In the genomic region with DNA sequence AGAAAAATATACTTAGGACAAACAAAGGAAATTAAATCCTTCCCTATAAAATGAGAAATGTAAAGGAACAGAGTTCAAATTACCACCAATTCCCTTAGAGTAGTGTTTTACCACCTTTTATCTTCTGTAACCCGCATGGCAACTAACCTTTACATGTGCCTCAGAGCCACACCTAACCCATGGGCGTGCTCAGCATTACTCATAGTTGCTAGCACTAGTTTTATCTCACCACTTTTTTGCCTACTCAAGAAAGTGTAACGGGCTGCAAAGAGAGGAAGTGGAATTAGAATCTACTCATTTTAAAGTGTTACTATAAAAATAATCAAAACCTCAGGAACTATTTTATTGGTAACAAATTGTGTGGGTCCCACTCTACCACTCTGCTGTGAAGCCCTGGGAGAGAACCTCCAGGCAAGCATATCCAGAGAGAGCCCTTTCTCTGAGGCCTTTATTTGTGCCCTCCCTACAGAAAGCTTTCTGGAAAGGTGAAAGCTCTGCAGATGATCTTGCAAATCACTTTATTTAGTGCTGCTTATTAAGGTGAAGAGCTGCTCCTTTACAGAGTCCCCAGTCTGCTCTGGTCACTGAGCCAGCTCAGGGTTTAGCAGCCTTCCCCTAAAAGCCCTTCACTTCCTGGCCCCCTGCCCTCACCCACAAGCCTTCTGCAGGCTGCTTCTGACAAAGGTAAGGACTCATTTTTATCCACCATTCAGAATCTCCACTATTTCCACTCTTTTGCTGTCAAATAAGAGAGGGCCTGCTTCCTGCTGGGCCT, we compare ENCODE assay signal across 8 cellular contexts.
DNase-seq lines count a peak whose midpoint lies in the region; ATAC-seq and TF ChIP-seq lines count a peak whose summit lies in the region.

No MANE protein-coding gene starts in this region.

- intact Hi-C loops in natural killer cell (cut with micrococcal nuclease) (loop anchor here (2.0 to 10.0 kb wide), 5 partner anchors 65 to 265 kb away; a partner anchor contains a TSS), heart left ventricle (cut with DNase I) (no loop called here)

- no peaks in the 10 kb centered on the region; the same call in none of the 2 replicates for H3K9me3 ChIP-seq in Karpas-422 (ENCODE audit: low read length)
- peaks cover 0 to 4% (median 0%) of the 10 kb centered on the region in 12 donors for H3K9me3 ChIP-seq in heart left ventricle

- peak overlapping the region; percentile 56 for H3K4me2 ChIP-seq in Karpas-422 (ENCODE audit: low read depth, low read length, poor library complexity, severe bottlenecking)

- H3K4me3 Mint-ChIP-seq in activated T-cell treated with anti-CD3 and anti-CD28 coated beads, Interleukin-2, amount 50 U/mL, for 4 hours, result no peak overlapping the region
- H3K4me3 Mint-ChIP-seq in natural killer cell, result peak overlapping the region; percentile 81

- TF ChIP-seq POLR2A in heart left ventricle (IDR thresholded peaks at IDR 0.05), result no peak

- peak; percentile 94 for ATAC-seq in GM21390 (IDR thresholded peaks at IDR 0.05; ENCODE audit: unreplicated experiment)
- ATAC-seq in activated T-cell treated with anti-CD3 and anti-CD28 coated beads, Interleukin-2, amount 50 U/mL, for 4 hours, result peak; percentile 98
- ATAC-seq in natural killer cell, result peak; percentile 86 to 89 (median 86)
- ATAC-seq in heart left ventricle, result no peak

- H3K27me3 Mint-ChIP-seq in activated T-cell treated with anti-CD3 and anti-CD28 coated beads, Interleukin-2, amount 50 U/mL, for 4 hours (ENCODE audit: low read depth), result no peaks in the 10 kb centered on the region
- H3K27me3 Mint-ChIP-seq in natural killer cell (ENCODE audit: low read depth in 2 of 2), result no peaks in the 10 kb centered on the region

- H4K20me1 ChIP-seq in Karpas-422 (ENCODE audit: insufficient read depth, low read depth, low read length), result no peaks in the 10 kb centered on the region

- peak overlapping the region; percentile 60 for H3K9ac ChIP-seq in Karpas-422 (ENCODE audit: low read length)

- H3K4me3 ChIP-seq in Karpas-422 (ENCODE audit: low read length) (peak overlapping the region; percentile 42), heart left ventricle (no peak overlapping the region)

- H3K4me1 ChIP-seq in Karpas-422 (ENCODE audit: low read length) (peaks cover 33% of the 10 kb centered on the region), heart left ventricle (peaks cover 0 to 14% (median 0%) of the 10 kb centered on the region in 12 donors)

- no peaks in the 10 kb centered on the region for H3K79me2 ChIP-seq in Karpas-422 (ENCODE audit: low read length)

- DNase-seq in A172 (ENCODE audit: low spot score), result peak; percentile 53
- DNase-seq in Karpas-422, result peak; percentile 94
- peak; percentile 58 for DNase-seq in activated T-cell treated with anti-CD3 and anti-CD28 coated beads, Interleukin-2, amount 50 U/mL, for 4 hours
- DNase-seq in natural killer cell, result peak; percentile 34
- no peak for DNase-seq in NCI-H1694 (lab: John Stamatoyannopoulos, UW)
- no peak for DNase-seq in heart left ventricle
- no peak for DNase-seq in NCI-H2107 treated with DMSO at 0.1 percent for 48 hours (lab: John Stamatoyannopoulos, UW; ENCODE audit: unreplicated experiment)

- peaks cover 8% of the 10 kb centered on the region for H3K9me3 Mint-ChIP-seq in activated T-cell treated with anti-CD3 and anti-CD28 coated beads, Interleukin-2, amount 50 U/mL, for 4 hours
- H3K9me3 Mint-ChIP-seq in natural killer cell, result peaks cover 3 to 4% of the 10 kb centered on the region in 2 donors

- H3K36me3 Mint-ChIP-seq in activated T-cell treated with anti-CD3 and anti-CD28 coated beads, Interleukin-2, amount 50 U/mL, for 4 hours (ENCODE audit: insufficient read depth), result peaks cover 3% of the 10 kb centered on the region
- H3K36me3 Mint-ChIP-seq in natural killer cell, result no peaks in the 10 kb centered on the region

- H3K27ac ChIP-seq in Karpas-422 (ENCODE audit: low read length) (peak overlapping the region; percentile 91), heart left ventricle (peak overlapping the region in 1 of 12 donors; percentile 75)

- WGBS in heart left ventricle, 4 donors, result 65 to 75% (median 70%) methylated on average over 3 of the region's 3 CpGs

- no peaks in the 10 kb centered on the region for H3K36me3 ChIP-seq in Karpas-422 (ENCODE audit: insufficient read depth, low read length)
- H3K36me3 ChIP-seq in heart left ventricle, result no peaks in the 10 kb centered on the region

- H3K27me3 ChIP-seq in Karpas-422 (ENCODE audit: low read length) (no peaks in the 10 kb centered on the region), heart left ventricle (no peaks in the 10 kb centered on the region)

- peaks cover 81% of the 10 kb centered on the region for H3K4me1 Mint-ChIP-seq in activated T-cell treated with anti-CD3 and anti-CD28 coated beads, Interleukin-2, amount 50 U/mL, for 4 hours (ENCODE audit: low read depth)
- H3K4me1 Mint-ChIP-seq in natural killer cell, result peaks cover 69 to 71% of the 10 kb centered on the region in 2 donors

- H3K27ac Mint-ChIP-seq in natural killer cell, result peak overlapping the region; percentile 73 to 95

- H3K9me2 ChIP-seq in Karpas-422 (replicated peaks; ENCODE audit: insufficient read depth, low read length), result no peaks in the 10 kb centered on the region; the same call in 1 of the 2 replicates

- TF ChIP-seq CTCF in natural killer cell (IDR thresholded peaks at IDR 0.05), result no peak
- no peak for TF ChIP-seq CTCF in heart left ventricle (IDR thresholded peaks at IDR 0.05)

- peak overlapping the region; percentile 76 for H2AFZ ChIP-seq in Karpas-422 (ENCODE audit: low read length)

Comparison
In these comparisons a context has a peak if more than half of its experiments do, and no peak if none do; other contexts are left out.
1. DNase-seq: peak in A172 (single experiment), Karpas-422 (single experiment), activated T-cell treated with anti-CD3 and anti-CD28 coated beads, Interleukin-2, amount 50 U/mL, for 4 hours (single experiment) and natural killer cell (single experiment); none in NCI-H1694 (single experiment), heart left ventricle (0 of 5) and NCI-H2107 treated with DMSO at 0.1 percent for 48 hours (single experiment).
2. ATAC-seq: peak in GM21390 (single experiment), activated T-cell treated with anti-CD3 and anti-CD28 coated beads, Interleukin-2, amount 50 U/mL, for 4 hours (2 of 2) and natural killer cell (3 of 3); none in heart left ventricle (0 of 4).